24 cellular contexts compared by ENCODE assay signal in genomic region chr14:68811161-68811560, GRCh38. TPM values are rescaled to one million over a fixed set of nuclear protein-coding genes. Genes with fewer than 3 reads are reported as not detected.
DNase-seq lines count a peak whose midpoint lies in the region; ATAC-seq and TF ChIP-seq lines count a peak whose summit lies in the region.
"Had no signal": no experiment of that assay in that cellular context is flagged by ENCODE, and none has a peak within 500 bp of the region (broad histone marks: within the 10 kb centered on the region; RNA-seq: fewer than 3 reads in every experiment).

No MANE protein-coding gene starts in this region.

- H3K36me3 Mint-ChIP-seq in CD4-positive, alpha-beta T cell (ENCODE audit: low read depth), result no peaks in the 10 kb centered on the region
- peaks cover 5% of the 10 kb centered on the region for H3K36me3 Mint-ChIP-seq in chondrocyte (ENCODE audit: low read depth)
- H3K36me3 Mint-ChIP-seq: activated CD4-positive, alpha-beta memory T cell treated with anti-CD3 and anti-CD28 coated beads for 36 hours had no signal

- no peak for TF ChIP-seq CTCF in CD4-positive, alpha-beta T cell (IDR thresholded peaks at IDR 0.05)
- TF ChIP-seq CTCF in chondrocyte (IDR thresholded peaks at IDR 0.05) (no peak), spleen (IDR thresholded peaks at IDR 0.05 in 8 of 11, conservative IDR thresholded peaks at IDR 0.05 in 3 of 11) (no peak)

- H3K9ac ChIP-seq in BLaER1, result no peak overlapping the region

- no peak for ATAC-seq in CD4-positive, alpha-beta T cell (ENCODE audit: poor library complexity)
- ATAC-seq in GM21737 (IDR thresholded peaks at IDR 0.05; ENCODE audit: unreplicated experiment) (no peak), HG03095 (IDR thresholded peaks at IDR 0.05; ENCODE audit: unreplicated experiment) (no peak)
- ATAC-seq: GM12878, left colon, right lobe of liver had no signal

- peaks cover 78% of the 10 kb centered on the region for H3K4me1 Mint-ChIP-seq in CD4-positive, alpha-beta T cell (ENCODE audit: low read depth)
- peaks cover 73% of the 10 kb centered on the region for H3K4me1 Mint-ChIP-seq in chondrocyte (ENCODE audit: low read depth)

- H3K4me1 ChIP-seq in BLaER1, result peaks cover 93% of the 10 kb centered on the region
- peaks cover 39 to 88% (median 60%) of the 10 kb centered on the region in 6 donors for H3K4me1 ChIP-seq in spleen

- TF ChIP-seq POLR2A in spleen (IDR thresholded peaks at IDR 0.05), result no peak

- DNase-seq in CD4-positive, alpha-beta T cell, result no peak
- DNase-seq in chondrocyte (ENCODE audit: low spot score) (peak; percentile 77), spleen (peak; percentile 72)
- DNase-seq in activated CD8-positive, alpha-beta memory T cell treated with anti-CD3 and anti-CD28 coated beads, Interleukin-2, amount 50 U/mL, for 48 hours, result no peak
- DNase-seq: activated CD4-positive, alpha-beta memory T cell treated with anti-CD3 and anti-CD28 coated beads for 36 hours; activated naive CD4-positive, alpha-beta T cell; dermis blood vessel endothelial cell; DND-41; left colon; NCI-H1105 treated with DMSO at 0.1 percent for 48 hours; NCI-H510A treated with DMSO at 0.1 percent for 48 hours; Peyer's patch; right lobe of liver; stimulated activated CD4-positive, alpha-beta T cell treated with anti-CD3 and anti-CD28 coated beads, Interleukin-15, amount 100 ng/mL, for 24 hours; stimulated activated CD8-positive, alpha-beta memory T cell treated with anti-CD3 and anti-CD28 coated beads, Interleukin-4, amount 100 ng/mL, for 48 hours; substantia nigra had no signal

- H3K27me3 Mint-ChIP-seq in CD4-positive, alpha-beta T cell, result no peaks in the 10 kb centered on the region
- no peaks in the 10 kb centered on the region for H3K27me3 Mint-ChIP-seq in chondrocyte (ENCODE audit: low read depth)
- H3K27me3 Mint-ChIP-seq: activated CD4-positive, alpha-beta memory T cell treated with anti-CD3 and anti-CD28 coated beads for 36 hours had no signal

- 0 out of 2 replicates have a peak overlapping the region, but pooled peaks have one; percentile 6 for H3K4me2 ChIP-seq in BLaER1

- H3K9me3 Mint-ChIP-seq in CD4-positive, alpha-beta T cell, result no peaks in the 10 kb centered on the region
- H3K9me3 Mint-ChIP-seq in chondrocyte (ENCODE audit: low read depth), result no peaks in the 10 kb centered on the region
- H3K9me3 Mint-ChIP-seq: activated CD4-positive, alpha-beta memory T cell treated with anti-CD3 and anti-CD28 coated beads for 36 hours; T-helper 2 cell treated with Interferon-gamma antibody and Interleukin-4, amounts not matched to agents 5 μg/mL and 100 μg/mL, for 36 hours had no signal

- 90 to 98% (median 93%) methylated on average over 8 to 9 of the region's 9 CpGs for WGBS in spleen, 5 donors

- intact Hi-C loops in CD4-positive, alpha-beta T cell (cut with DNase I, micrococcal nuclease), result no loop called here
- intact Hi-C loops in spleen (cut with DNase I; ENCODE audit: low total_unique reads), result no loop called here

- H3K4me3 ChIP-seq in BLaER1, result no peak overlapping the region
- H3K4me3 ChIP-seq in spleen, result no peak overlapping the region
- H3K4me3 ChIP-seq: cardiac muscle cell, GM12878, Peyer's patch, right lobe of liver had no signal

- H4K20me1 ChIP-seq in BLaER1, result no peaks in the 10 kb centered on the region

- no peaks in the 10 kb centered on the region for H3K36me3 ChIP-seq in BLaER1
- H3K36me3 ChIP-seq in spleen, result no peaks in the 10 kb centered on the region
- H3K36me3 ChIP-seq: cardiac muscle cell, Peyer's patch, right lobe of liver had no signal

- peak overlapping the region; percentile 95 for H3K27ac Mint-ChIP-seq in CD4-positive, alpha-beta T cell
- no peak overlapping the region for H3K27ac Mint-ChIP-seq in chondrocyte (ENCODE audit: unreplicated experiment)
- H3K27ac Mint-ChIP-seq: activated CD4-positive, alpha-beta memory T cell treated with anti-CD3 and anti-CD28 coated beads for 36 hours; T-helper 2 cell treated with Interferon-gamma antibody and Interleukin-4, amounts not matched to agents 5 μg/mL and 100 μg/mL, for 36 hours had no signal

- H3K4me3 Mint-ChIP-seq in CD4-positive, alpha-beta T cell, result no peak overlapping the region
- no peak overlapping the region for H3K4me3 Mint-ChIP-seq in chondrocyte (ENCODE audit: unreplicated experiment)
- H3K4me3 Mint-ChIP-seq: activated CD4-positive, alpha-beta memory T cell treated with anti-CD3 and anti-CD28 coated beads for 36 hours; T-helper 2 cell treated with Interferon-gamma antibody and Interleukin-4, amounts not matched to agents 5 μg/mL and 100 μg/mL, for 36 hours had no signal

- H3K9me3 ChIP-seq in BLaER1 (peaks cover 10% of the 10 kb centered on the region; the same call in 1 of the 2 replicates), spleen (no peaks in the 10 kb centered on the region)
- no peaks in the 10 kb centered on the region for H3K9me3 ChIP-seq in CD4-positive, alpha-beta T cell (ENCODE audit: control insufficient read depth, low read length)
- H3K9me3 ChIP-seq: Peyer's patch, right lobe of liver had no signal

- POLR2A ChIA-PET in CD4-positive, alpha-beta T cell (lab: Charles Lee), result interaction anchor here (1.0 to 17.9 kb wide), 3 partner anchors 14 to 555 kb away, joined by 3 to 816 read pairs (median 365); partner anchors contain the start of gene ZFP36L1

- H3K27ac ChIP-seq in BLaER1 (no peak overlapping the region), spleen (no peak overlapping the region)
- H3K27ac ChIP-seq in CD4-positive, alpha-beta T cell (ENCODE audit: low read depth, low read length), result no peak overlapping the region
- H3K27ac ChIP-seq: cardiac muscle cell, HL-60, Peyer's patch, right lobe of liver, VCaP had no signal

- no peaks in the 10 kb centered on the region for H3K27me3 ChIP-seq in BLaER1
- no peaks in the 10 kb centered on the region for H3K27me3 ChIP-seq in CD4-positive, alpha-beta T cell (ENCODE audit: control insufficient read depth, insufficient read depth, low read length)
- H3K27me3 ChIP-seq in spleen (replicated peaks in 1 of 7), result no peaks in the 10 kb centered on the region
- H3K27me3 ChIP-seq: cardiac muscle cell, Peyer's patch, right lobe of liver had no signal

- CTCF ChIA-PET in CD4-positive, alpha-beta T cell (lab: Charles Lee), result interaction anchor here (2.1 kb wide), 1 partner anchor 15 kb away, joined by 5 read pairs; no protein-coding TSS in a partner anchor

RNA-seq across cellular contexts. Expression of gene ZFP36L1, which starts 18.3 kb away (rescaled TPM):
- 100 to 1,000 TPM; 254 to 258 TPM for total RNA-seq in CD4-positive, alpha-beta T cell
- total RNA-seq in chondrocyte (82.5 to 195 TPM (median 180 TPM) in 3 replicates), spleen (100 to 1,000 TPM; 274 to 443 (median 324) TPM)
- polyA plus RNA-seq in spleen, result 100 to 1,000 TPM in 1 of 3 donors, 10 to 100 TPM in 2; 65.7 to 106 (median 92.4) TPM

Comparison
In these comparisons a context has a peak if more than half of its experiments do, and no peak if none do; other contexts are left out.
1. DNase-seq: peak in chondrocyte (single experiment) and spleen (single experiment); none in CD4-positive, alpha-beta T cell (0 of 10) and activated CD8-positive, alpha-beta memory T cell treated with anti-CD3 and anti-CD28 coated beads, Interleukin-2, amount 50 U/mL, for 48 hours (single experiment).